ENCODE assay signal across 8 cellular contexts in the genomic region with DNA sequence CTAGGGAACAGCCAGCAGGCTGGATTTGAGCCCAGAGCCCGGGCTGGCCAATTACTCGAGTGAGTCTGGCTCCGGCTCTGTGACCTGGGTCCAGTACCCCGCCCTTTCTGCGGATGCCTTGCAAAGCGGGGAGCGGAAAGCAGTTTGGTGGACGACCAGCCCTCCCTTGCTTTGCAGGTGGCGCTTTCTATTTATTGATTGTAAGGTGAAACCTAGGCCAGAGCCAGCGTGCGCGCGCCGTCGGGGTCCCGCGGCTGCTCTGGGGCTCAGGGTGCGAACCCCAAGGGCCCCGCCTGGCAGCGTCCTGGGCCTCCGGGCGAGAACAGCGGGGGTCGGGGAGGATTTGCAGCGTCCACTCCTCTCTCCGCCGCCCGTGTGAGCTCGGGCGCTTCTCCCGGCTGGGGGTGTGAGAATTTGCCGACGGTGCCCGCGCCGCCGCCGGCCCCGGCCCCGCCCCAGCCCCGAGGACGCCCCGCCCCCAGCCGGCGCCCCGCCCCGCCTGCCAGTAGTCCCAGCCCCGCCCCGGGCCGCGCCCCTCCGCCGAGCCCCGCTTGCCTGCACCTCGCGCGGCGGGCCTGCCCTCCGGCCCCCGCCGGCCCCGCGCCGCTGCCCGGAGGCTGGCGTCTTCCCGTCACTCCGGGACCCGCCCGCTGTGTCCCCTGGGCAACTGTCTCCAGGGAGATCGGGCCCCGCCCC. TPM values are rescaled to one million over a fixed set of nuclear protein-coding genes. Genes with fewer than 3 reads are reported as not detected.
DNase-seq lines count a peak whose midpoint lies in the region; ATAC-seq and TF ChIP-seq lines count a peak whose summit lies in the region.

No MANE protein-coding gene starts in this region.

- CTCF ChIA-PET in Panc1 (lab: Charles Lee): interaction anchor here (0.6 to 1.7 kb wide), 2 partner anchors 62 to 63 kb away, joined by 3 to 7 read pairs; no protein-coding TSS in a partner anchor

- H3K9me3 ChIP-seq in Panc1 (ENCODE audit: control insufficient read depth, insufficient read depth, low read depth, low read length): no peaks in the 10 kb centered on the region

- H3K4me1 ChIP-seq in Panc1 (ENCODE audit: control insufficient read depth, insufficient read depth, low read length): peaks cover 26% of the 10 kb centered on the region

- no peak overlapping the region for H3K27ac ChIP-seq in Panc1 (ENCODE audit: low read length)

- in situ Hi-C loops in Panc1 (cut with HindIII; ENCODE audit: low pct_unique_long_range_greater_than_20kb, low sequenced_read_pairs): no loop called here

- BruUV-seq in Panc1 (replicated peaks; lab: Mats Ljungman, UMichigan): no TSS peak

- H3K27me3 ChIP-seq in Panc1 (ENCODE audit: control insufficient read depth, insufficient read depth, low read length): no peaks in the 10 kb centered on the region

- peaks cover 73% of the 10 kb centered on the region for H3K27me3 Mint-ChIP-seq in neural crest cell (ENCODE audit: low read depth)
- no peaks in the 10 kb centered on the region for H3K27me3 Mint-ChIP-seq in stimulated activated naive CD8-positive, alpha-beta T cell treated with anti-CD3 and anti-CD28 coated beads, Interleukin-15, amount 100 ng/mL, for 72 hours

- no peak overlapping the region for H3K27ac Mint-ChIP-seq in neural crest cell (ENCODE audit: unreplicated experiment)
- H3K27ac Mint-ChIP-seq in stimulated activated naive CD8-positive, alpha-beta T cell treated with anti-CD3 and anti-CD28 coated beads, Interleukin-15, amount 100 ng/mL, for 72 hours: no peak overlapping the region

- TF ChIP-seq CTCF in Panc1 (IDR thresholded peaks at IDR 0.05): no peak
- no peak for TF ChIP-seq CTCF in fibroblast of villous mesenchyme (IDR thresholded peaks at IDR 0.05; ENCODE audit: insufficient read depth, low read depth, low read length)
- TF ChIP-seq CTCF in neural crest cell (conservative IDR thresholded peaks at IDR 0.05): no peak

- POLR2A ChIA-PET in Panc1 (lab: Charles Lee): no interaction called here

- no peaks in the 10 kb centered on the region for H3K36me3 ChIP-seq in Panc1 (ENCODE audit: control insufficient read depth, insufficient read depth, low read length)

- H3K4me1 Mint-ChIP-seq in neural crest cell: peaks cover 22% of the 10 kb centered on the region
- H3K4me1 Mint-ChIP-seq in stimulated activated naive CD8-positive, alpha-beta T cell treated with anti-CD3 and anti-CD28 coated beads, Interleukin-15, amount 100 ng/mL, for 72 hours: peaks cover 89% of the 10 kb centered on the region

- H3K9me3 Mint-ChIP-seq in neural crest cell: no peaks in the 10 kb centered on the region
- H3K9me3 Mint-ChIP-seq in stimulated activated naive CD8-positive, alpha-beta T cell treated with anti-CD3 and anti-CD28 coated beads, Interleukin-15, amount 100 ng/mL, for 72 hours: no peaks in the 10 kb centered on the region

- peak overlapping the region; percentile 50 to 82 for H3K4me3 ChIP-seq in Panc1 (ENCODE audit: low read depth in 2 of 2, low read length in 2 of 2)
- H3K4me3 ChIP-seq in fibroblast of villous mesenchyme (ENCODE audit: low read depth, low read length): peak overlapping the region; percentile 77

- peak; percentile 44 for ATAC-seq in GM19043 (IDR thresholded peaks at IDR 0.05; ENCODE audit: low read depth, unreplicated experiment)
- peak; percentile 68 for ATAC-seq in HG03432 (IDR thresholded peaks at IDR 0.05; ENCODE audit: unreplicated experiment)
- ATAC-seq in Panc1: peak; percentile 86
- peak; percentile 81 for ATAC-seq in stimulated activated naive CD8-positive, alpha-beta T cell treated with anti-CD3 and anti-CD28 coated beads, Interleukin-15, amount 100 ng/mL, for 72 hours

- peak overlapping the region; percentile 83 for H3K4me3 Mint-ChIP-seq in neural crest cell
- H3K4me3 Mint-ChIP-seq in stimulated activated naive CD8-positive, alpha-beta T cell treated with anti-CD3 and anti-CD28 coated beads, Interleukin-15, amount 100 ng/mL, for 72 hours: peak overlapping the region; percentile 76 to 87

- intact Hi-C loops in Panc1 (cut with micrococcal nuclease; ENCODE audit: unreplicated experiment): loop anchor here (5.0 kb wide), 1 partner anchor 62 kb away; no protein-coding TSS in a partner anchor

- no peaks in the 10 kb centered on the region for H3K36me3 Mint-ChIP-seq in neural crest cell (ENCODE audit: low read depth)

- DNase-seq in AG08395 (ENCODE audit: low spot score): peak; percentile 90
- DNase-seq in Panc1 (ENCODE audit: low read depth, low spot score): no peak
- peak; percentile 77 for DNase-seq in activated T-helper 9 cell treated with anti-CD3 and anti-CD28 coated beads, Interleukin-2, amount 50 U/mL, for 16 hours (ENCODE audit: low read depth)
- peak; percentile 67 for DNase-seq in fibroblast of villous mesenchyme (ENCODE audit: low read depth)
- peak; percentile 71 for DNase-seq in neural crest cell (ENCODE audit: low read depth, low spot score)
- peak; percentile 75 to 80 for DNase-seq in stimulated activated naive CD8-positive, alpha-beta T cell treated with anti-CD3 and anti-CD28 coated beads, Interleukin-15, amount 100 ng/mL, for 72 hours

RNA-seq across cellular contexts. Expression of gene PIK3CD, which starts 37.6 kb away (rescaled TPM):
- total RNA-seq in Panc1 (2021; ENCODE audit: unreplicated experiment) (12.5 TPM), fibroblast of villous mesenchyme (10.0 and 27.6 TPM in 2 replicates), neural crest cell (1.2 and 1.9 TPM in 2 replicates)
- polyA plus RNA-seq in Panc1 (2012; ENCODE audit: insufficient read length): 12.0 TPM
